18 cellular contexts compared by ENCODE assay signal in genomic region chr3:61808999-61809398, GRCh38.
DNase-seq lines count a peak whose midpoint lies in the region; ATAC-seq and TF ChIP-seq lines count a peak whose summit lies in the region.
"Had no signal": no experiment of that assay in that cellular context is flagged by ENCODE, and none has a peak within 500 bp of the region (broad histone marks: within the 10 kb centered on the region; RNA-seq: fewer than 3 reads in every experiment).

No MANE protein-coding gene starts in this region.

- H3K9me2 ChIP-seq in Karpas-422 (replicated peaks; ENCODE audit: insufficient read depth, low read length): no peaks in the 10 kb centered on the region

- no peaks in the 10 kb centered on the region for H3K36me3 ChIP-seq in right atrium auricular region
- no peaks in the 10 kb centered on the region for H3K36me3 ChIP-seq in gastrocnemius medialis
- no peaks in the 10 kb centered on the region for H3K36me3 ChIP-seq in uterus
- no peaks in the 10 kb centered on the region for H3K36me3 ChIP-seq in Karpas-422 (ENCODE audit: insufficient read depth, low read length)
- H3K36me3 ChIP-seq: HAP-1 had no signal

- DNase-seq in right atrium auricular region (ENCODE audit: low spot score): no peak
- no peak for DNase-seq in left cardiac atrium
- no peak for DNase-seq in right cardiac atrium
- DNase-seq in gastrocnemius medialis: no peak
- no peak for DNase-seq in uterus
- DNase-seq in Karpas-422: no peak
- DNase-seq: CD4-positive, CD25-positive, alpha-beta regulatory T cell; DMS53; MM.1S; NCI-H1105 treated with DMSO at 0.1 percent for 48 hours; NCI-H1930; NCI-H2171; NCI-H748 treated with DMSO at 0.1 percent for 48 hours; PC-9 had no signal

- no peak for ATAC-seq in left cardiac atrium
- ATAC-seq in right cardiac atrium: no peak
- no peak for ATAC-seq in gastrocnemius medialis
- ATAC-seq in HG02588 (IDR thresholded peaks at IDR 0.05; ENCODE audit: unreplicated experiment): no peak
- no peak for ATAC-seq in SK-N-SH treated with all-trans-retinoic acid at 6 μM for 48 hours

- TF ChIP-seq POLR2A in gastrocnemius medialis (IDR thresholded peaks at IDR 0.05): no peak
- TF ChIP-seq POLR2A in uterus (IDR thresholded peaks at IDR 0.05): no peak

- peak overlapping the region; percentile 52 to 82 for H3K27ac ChIP-seq in right atrium auricular region
- peak overlapping the region; percentile 65 for H3K27ac ChIP-seq in right cardiac atrium (ENCODE audit: low read length)
- peak overlapping the region; percentile 45 to 73 (median 57) for H3K27ac ChIP-seq in gastrocnemius medialis
- H3K27ac ChIP-seq in uterus: peak overlapping the region; percentile 47 to 61
- H3K27ac ChIP-seq in Karpas-422 (ENCODE audit: low read length): no peak overlapping the region
- H3K27ac ChIP-seq: KMS-11, PC-9 had no signal

- H3K79me2 ChIP-seq in Karpas-422 (ENCODE audit: low read length): no peaks in the 10 kb centered on the region

- intact Hi-C loops in left cardiac atrium (cut with DNase I) (no loop called here), right cardiac atrium (cut with DNase I) (no loop called here), gastrocnemius medialis (cut with DNase I; ENCODE audit: low total_unique reads) (no loop called here), uterus (cut with DNase I; ENCODE audit: low total_unique reads) (no loop called here)

- no peak overlapping the region for H2AFZ ChIP-seq in Karpas-422 (ENCODE audit: low read length)
- H2AFZ ChIP-seq: PC-9 had no signal

- H3K4me3 ChIP-seq in right atrium auricular region (no peak overlapping the region), right cardiac atrium (ENCODE audit: low read length) (no peak overlapping the region), gastrocnemius medialis (no peak overlapping the region), uterus (no peak overlapping the region), Karpas-422 (ENCODE audit: low read length) (no peak overlapping the region)
- H3K4me3 ChIP-seq: HAP-1, PC-9 had no signal

- no peaks in the 10 kb centered on the region for H4K20me1 ChIP-seq in Karpas-422 (ENCODE audit: insufficient read depth, low read depth, low read length)

- no peak overlapping the region for H3K4me2 ChIP-seq in Karpas-422 (ENCODE audit: low read depth, low read length, poor library complexity, severe bottlenecking)
- H3K4me2 ChIP-seq: KMS-11, PC-9 had no signal

- WGBS in right cardiac atrium: 25% methylated on average over 1 of the region's 1 CpG

- TF ChIP-seq CTCF in right atrium auricular region (IDR thresholded peaks at IDR 0.05) (no peak), gastrocnemius medialis (IDR thresholded peaks at IDR 0.05 in 4 of 5, conservative IDR thresholded peaks at IDR 0.05 in 1 of 5) (no peak), uterus (IDR thresholded peaks at IDR 0.05) (no peak)

- H3K9me3 ChIP-seq in right atrium auricular region (no peaks in the 10 kb centered on the region), right cardiac atrium (ENCODE audit: control insufficient read depth, low read length) (no peaks in the 10 kb centered on the region), gastrocnemius medialis (no peaks in the 10 kb centered on the region), uterus (no peaks in the 10 kb centered on the region), Karpas-422 (ENCODE audit: low read length) (peaks cover 6% of the 10 kb centered on the region; the same call in 1 of the 2 replicates)
- H3K9me3 ChIP-seq: HAP-1 had no signal

- no peaks in the 10 kb centered on the region for H3K27me3 ChIP-seq in right atrium auricular region
- H3K27me3 ChIP-seq in right cardiac atrium (ENCODE audit: control insufficient read depth, insufficient read depth): no peaks in the 10 kb centered on the region
- H3K27me3 ChIP-seq in gastrocnemius medialis: no peaks in the 10 kb centered on the region
- no peaks in the 10 kb centered on the region for H3K27me3 ChIP-seq in uterus
- H3K27me3 ChIP-seq in Karpas-422 (ENCODE audit: low read length): no peaks in the 10 kb centered on the region

- H3K4me1 ChIP-seq in right atrium auricular region (peaks cover 0 to 89% of the 10 kb centered on the region in 2 donors), right cardiac atrium (ENCODE audit: control insufficient read depth, insufficient read depth, low read length) (peaks cover 17% of the 10 kb centered on the region), gastrocnemius medialis (peaks cover 65 to 81% of the 10 kb centered on the region in 2 donors), uterus (peaks cover 0 to 16% of the 10 kb centered on the region in 2 donors), Karpas-422 (ENCODE audit: low read length) (peaks cover 16% of the 10 kb centered on the region)

- in situ Hi-C loops in gastrocnemius medialis (cut with MboI; ENCODE audit: low sequenced_read_pairs in 4 of 4): no loop called here

- no peak overlapping the region for H3K9ac ChIP-seq in Karpas-422 (ENCODE audit: low read length)
- H3K9ac ChIP-seq: KMS-11 had no signal

TF ChIP-seq in SK-N-SH treated with all-trans-retinoic acid at 6 μM for 48 hours, 23 proteins besides CTCF, POLR2A, EP300 and RAD21:
- no peak for TF ChIP-seq ZNF8 (CRISPR knock-in tag; IDR thresholded peaks at IDR 0.05)
